In the genomic region with DNA sequence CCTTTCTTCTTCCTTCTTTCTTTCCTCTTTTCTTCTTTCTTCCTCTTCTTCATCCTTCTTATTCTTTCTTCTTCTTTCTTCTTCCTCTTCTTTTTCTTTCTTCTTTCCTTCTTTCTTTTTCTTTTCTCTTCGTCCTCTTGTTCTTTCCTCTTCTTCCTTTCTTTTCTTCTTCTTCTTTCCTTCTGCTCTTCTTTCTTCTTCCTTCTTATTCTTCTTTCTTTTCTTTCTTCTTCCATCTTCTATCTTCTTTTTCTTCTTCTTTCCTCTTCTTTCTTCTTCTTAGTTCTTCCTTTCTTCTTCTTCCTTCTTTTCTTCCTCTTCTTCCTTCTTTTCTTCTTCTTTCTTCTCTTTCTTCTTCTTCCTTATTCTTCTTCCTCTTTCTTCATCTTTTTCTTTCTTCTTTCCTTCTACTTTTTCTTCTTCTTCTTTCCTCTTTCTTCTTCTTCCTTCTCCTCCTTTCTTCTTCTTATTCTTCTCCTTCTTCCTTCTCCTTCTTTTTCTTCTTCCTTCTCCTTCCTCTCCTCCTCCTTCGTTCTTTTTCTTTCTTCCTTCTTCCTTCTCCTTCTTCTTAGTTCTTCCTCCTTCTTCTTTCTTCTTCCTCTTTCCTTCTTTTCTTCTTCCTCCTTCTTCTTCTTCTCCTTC, we compare ENCODE assay signal across 35 cellular contexts. TPM values are rescaled to one million over a fixed set of nuclear protein-coding genes. Genes with fewer than 3 reads are reported as not detected.
DNase-seq lines count a peak whose midpoint lies in the region; ATAC-seq, FAIRE-seq and TF ChIP-seq lines count a peak whose summit lies in the region.
"Had no signal": no experiment of that assay in that cellular context is flagged by ENCODE, and none has a peak within 500 bp of the region (broad histone marks: within the 10 kb centered on the region; RNA-seq: fewer than 3 reads in every experiment).

No MANE protein-coding gene starts in this region.

- H3K79me1 ChIP-seq in mesenchymal stem cell (replicated peaks; ENCODE audit: low read length, poor library complexity, severe bottlenecking): no peaks in the 10 kb centered on the region

- no peak overlapping the region for H2AK5ac ChIP-seq in mesenchymal stem cell (ENCODE audit: low read length, severe bottlenecking)

- no peak overlapping the region for H3K4me3 Mint-ChIP-seq in activated CD4-positive, alpha-beta T cell treated with anti-CD3 and anti-CD28 coated beads, Interleukin-2, amount 10 ng/mL, durations not matched to agents 24 days and 14 days
- no peak overlapping the region for H3K4me3 Mint-ChIP-seq in CD4-positive, alpha-beta memory T cell
- no peak overlapping the region for H3K4me3 Mint-ChIP-seq in activated CD8-positive, alpha-beta T cell treated with anti-CD3 and anti-CD28 coated beads, Interleukin-2, amount 10 ng/mL, durations not matched to agents 7 days and 5 days
- H3K4me3 Mint-ChIP-seq in naive thymus-derived CD4-positive, alpha-beta T cell: no peak overlapping the region
- H3K4me3 Mint-ChIP-seq: nephron had no signal

- H2BK12ac ChIP-seq in mesenchymal stem cell (ENCODE audit: low read length in 2 of 2): no peak overlapping the region

- H2BK15ac ChIP-seq in mesenchymal stem cell (ENCODE audit: low read depth, poor library complexity, severe bottlenecking): no peak overlapping the region

- intact Hi-C loops in activated CD4-positive, alpha-beta T cell treated with anti-CD3 and anti-CD28 coated beads, Interleukin-2, amount 10 ng/mL, durations not matched to agents 24 days and 14 days (cut with micrococcal nuclease): no loop called here
- intact Hi-C loops in CD4-positive, alpha-beta memory T cell (cut with micrococcal nuclease): no loop called here
- intact Hi-C loops in naive thymus-derived CD4-positive, alpha-beta T cell (cut with micrococcal nuclease): no loop called here
- intact Hi-C loops in pancreas (cut with DNase I): no loop called here

- no peak overlapping the region for H3K4ac ChIP-seq in mesenchymal stem cell (ENCODE audit: low read depth in 1 of 2, low read length in 2 of 2)

- peaks cover 6% of the 10 kb centered on the region for H3K36me3 ChIP-seq in CD4-positive, alpha-beta memory T cell (ENCODE audit: insufficient read depth, low read length)
- H3K36me3 ChIP-seq in naive thymus-derived CD4-positive, alpha-beta T cell (ENCODE audit: control insufficient read depth in 2 of 3, insufficient read depth in 3 of 3, low read length in 3 of 3): peaks cover 0 to 15% (median 0%) of the 10 kb centered on the region in 3 experiments
- H3K36me3 ChIP-seq in pancreas (peaks cover 0 to 3% (median 0%) of the 10 kb centered on the region in 3 donors), mesenchymal stem cell (ENCODE audit: control insufficient read depth in 1 of 2, insufficient read depth in 2 of 2, low read depth in 1 of 2, low read length in 2 of 2) (peaks cover 17 to 18% of the 10 kb centered on the region in 2 experiments)
- H3K36me3 ChIP-seq: ovary had no signal

- H3K9me3 ChIP-seq in CD4-positive, alpha-beta memory T cell (ENCODE audit: control insufficient read depth in 1 of 2, low read length in 2 of 2): no peaks in the 10 kb centered on the region
- no peaks in the 10 kb centered on the region for H3K9me3 ChIP-seq in naive thymus-derived CD4-positive, alpha-beta T cell (ENCODE audit: control insufficient read depth in 2 of 3, low read length in 3 of 3)
- H3K9me3 ChIP-seq in pancreas: no peaks in the 10 kb centered on the region
- no peaks in the 10 kb centered on the region for H3K9me3 ChIP-seq in mesenchymal stem cell (ENCODE audit: control insufficient read depth, low read length)
- H3K9me3 ChIP-seq: adrenal gland, ovary, Peyer's patch, testis had no signal

- no peak overlapping the region for H4K8ac ChIP-seq in mesenchymal stem cell (ENCODE audit: low read length)

- CTCF ChIA-PET in CD4-positive, alpha-beta memory T cell (lab: Charles Lee; ENCODE audit: partially characterized antibody): no interaction called here
- CTCF ChIA-PET in activated CD8-positive, alpha-beta T cell treated with anti-CD3 and anti-CD28 coated beads, Interleukin-2, amount 10 ng/mL, durations not matched to agents 7 days and 5 days (lab: Charles Lee): no interaction called here
- CTCF ChIA-PET in naive thymus-derived CD4-positive, alpha-beta T cell (lab: Charles Lee): no interaction called here

- POLR2A ChIA-PET in CD4-positive, alpha-beta memory T cell (lab: Charles Lee; ENCODE audit: partially characterized antibody): no interaction called here
- POLR2A ChIA-PET in activated CD8-positive, alpha-beta T cell treated with anti-CD3 and anti-CD28 coated beads, Interleukin-2, amount 10 ng/mL, durations not matched to agents 7 days and 5 days (lab: Charles Lee): no interaction called here
- POLR2A ChIA-PET in naive thymus-derived CD4-positive, alpha-beta T cell (lab: Charles Lee): no interaction called here

- no peak overlapping the region for H3K4me3 ChIP-seq in CD4-positive, alpha-beta memory T cell (ENCODE audit: low read length in 2 of 2)
- no peak overlapping the region for H3K4me3 ChIP-seq in naive thymus-derived CD4-positive, alpha-beta T cell (ENCODE audit: low read length)
- H3K4me3 ChIP-seq in pancreas (no peak overlapping the region), mesenchymal stem cell (ENCODE audit: insufficient read depth in 1 of 2, low read depth in 1 of 2, low read length in 2 of 2) (no peak overlapping the region)
- H3K4me3 ChIP-seq: adrenal gland, GM12878, ovary, Peyer's patch, testis had no signal

- H3K18ac ChIP-seq in mesenchymal stem cell (ENCODE audit: low read depth in 1 of 2, low read length in 2 of 2): no peak overlapping the region

- H3K23ac ChIP-seq in mesenchymal stem cell (ENCODE audit: low read length in 2 of 2): no peak overlapping the region

- H3K36me3 Mint-ChIP-seq in activated CD4-positive, alpha-beta T cell treated with anti-CD3 and anti-CD28 coated beads, Interleukin-2, amount 10 ng/mL, durations not matched to agents 24 days and 14 days (ENCODE audit: low read depth): peaks cover 11% of the 10 kb centered on the region
- peaks cover 5 to 11% of the 10 kb centered on the region in 2 donors for H3K36me3 Mint-ChIP-seq in CD4-positive, alpha-beta memory T cell
- peaks cover 7% of the 10 kb centered on the region for H3K36me3 Mint-ChIP-seq in activated CD8-positive, alpha-beta T cell treated with anti-CD3 and anti-CD28 coated beads, Interleukin-2, amount 10 ng/mL, durations not matched to agents 7 days and 5 days (ENCODE audit: low read depth)
- H3K36me3 Mint-ChIP-seq in naive thymus-derived CD4-positive, alpha-beta T cell: peaks cover 0 to 14% (median 4%) of the 10 kb centered on the region in 5 donors

- TF ChIP-seq CTCF in pancreas (IDR thresholded peaks at IDR 0.05): no peak

- no peak for ATAC-seq in activated CD8-positive, alpha-beta T cell treated with anti-CD3 and anti-CD28 coated beads, Interleukin-2, amount 10 ng/mL, durations not matched to agents 7 days and 5 days
- ATAC-seq in naive thymus-derived CD4-positive, alpha-beta T cell: no peak
- ATAC-seq in pancreas: no peak
- no peak for ATAC-seq in HG03095 (IDR thresholded peaks at IDR 0.05; ENCODE audit: unreplicated experiment)
- ATAC-seq: esophagus mucosa, left ventricle myocardium superior had no signal

- FAIRE-seq in pancreas (lab: Jason Lieb, UNC): no peak
- FAIRE-seq: GM12878, GM19239, HTR-8/SVneo, keratinocyte had no signal

- no peaks in the 10 kb centered on the region for H3K9me3 Mint-ChIP-seq in activated CD4-positive, alpha-beta T cell treated with anti-CD3 and anti-CD28 coated beads, Interleukin-2, amount 10 ng/mL, durations not matched to agents 24 days and 14 days
- peaks cover 0 to 1% (median 0%) of the 10 kb centered on the region in 8 donors for H3K9me3 Mint-ChIP-seq in CD4-positive, alpha-beta memory T cell
- H3K9me3 Mint-ChIP-seq in activated CD8-positive, alpha-beta T cell treated with anti-CD3 and anti-CD28 coated beads, Interleukin-2, amount 10 ng/mL, durations not matched to agents 7 days and 5 days (ENCODE audit: insufficient read depth): no peaks in the 10 kb centered on the region
- H3K9me3 Mint-ChIP-seq in naive thymus-derived CD4-positive, alpha-beta T cell: peaks cover 0 to 6% (median 0%) of the 10 kb centered on the region in 11 donors

- H4K91ac ChIP-seq in mesenchymal stem cell (ENCODE audit: low read length): no peak overlapping the region

- H3K27ac Mint-ChIP-seq in activated CD4-positive, alpha-beta T cell treated with anti-CD3 and anti-CD28 coated beads, Interleukin-2, amount 10 ng/mL, durations not matched to agents 24 days and 14 days: peak overlapping the region; percentile 10
- peak overlapping the region in 4 of 7 donors; percentile 38 to 74 (median 61) for H3K27ac Mint-ChIP-seq in CD4-positive, alpha-beta memory T cell
- peak overlapping the region; percentile 42 for H3K27ac Mint-ChIP-seq in activated CD8-positive, alpha-beta T cell treated with anti-CD3 and anti-CD28 coated beads, Interleukin-2, amount 10 ng/mL, durations not matched to agents 7 days and 5 days
- H3K27ac Mint-ChIP-seq in naive thymus-derived CD4-positive, alpha-beta T cell: peak overlapping the region in 7 of 9 donors; percentile 51 to 78 (median 62)
- H3K27ac Mint-ChIP-seq: nephron had no signal

- H3K9ac ChIP-seq in mesenchymal stem cell (ENCODE audit: low read length): no peak overlapping the region

- DNase-seq in activated CD4-positive, alpha-beta T cell treated with anti-CD3 and anti-CD28 coated beads, Interleukin-2, amount 10 ng/mL, durations not matched to agents 24 days and 14 days: no peak
- DNase-seq in activated CD4-positive, alpha-beta T cell treated with anti-CD3 and anti-CD28 coated beads, Interleukin-2, amount 50 U/mL, for 1 hour: no peak
- no peak for DNase-seq in CD4-positive, alpha-beta memory T cell
- DNase-seq in activated CD8-positive, alpha-beta T cell treated with anti-CD3 and anti-CD28 coated beads, Interleukin-2, amount 10 ng/mL, durations not matched to agents 7 days and 5 days: no peak
- DNase-seq in naive thymus-derived CD4-positive, alpha-beta T cell: no peak
- DNase-seq in pancreas (no peak), mesenchymal stem cell (no peak)
- DNase-seq: activated CD8-positive, alpha-beta memory T cell treated with anti-CD3 and anti-CD28 coated beads for 24 hours; activated gamma-delta T cell; adrenal gland; central memory CD4-positive, alpha-beta T cell; dermis blood vessel endothelial cell; EL; GOT3; head of caudate nucleus; KG1; left ventricle myocardium superior; midbrain; NCI-H1092 treated with DMSO at 0.1 percent for 48 hours; NCI-H1694 treated with DMSO at 0.1 percent for 48 hours; NCI-H446; NCI-H748 treated with DMSO at 0.1 percent for 48 hours; ovary; Peyer's patch; retina; SHP77; stimulated activated naive CD4-positive, alpha-beta T cell treated with Interleukin-2 at 50 U/mL for 16 hours; testis had no signal

- 89 to 93% methylated on average over 2 of the region's 2 CpGs for WGBS in pancreas, 2 donors
- WGBS in mesenchymal stem cell: 95% methylated on average over 2 of the region's 2 CpGs

- H3K14ac ChIP-seq in mesenchymal stem cell (ENCODE audit: low read length in 2 of 2): no peak overlapping the region

- peaks cover 3% of the 10 kb centered on the region for H3K4me1 Mint-ChIP-seq in activated CD4-positive, alpha-beta T cell treated with anti-CD3 and anti-CD28 coated beads, Interleukin-2, amount 10 ng/mL, durations not matched to agents 24 days and 14 days
- peaks cover 0 to 17% (median 4%) of the 10 kb centered on the region in 4 donors for H3K4me1 Mint-ChIP-seq in CD4-positive, alpha-beta memory T cell
- H3K4me1 Mint-ChIP-seq in activated CD8-positive, alpha-beta T cell treated with anti-CD3 and anti-CD28 coated beads, Interleukin-2, amount 10 ng/mL, durations not matched to agents 7 days and 5 days (ENCODE audit: low read depth): no peaks in the 10 kb centered on the region
- H3K4me1 Mint-ChIP-seq in naive thymus-derived CD4-positive, alpha-beta T cell: peaks cover 0 to 42% (median 38%) of the 10 kb centered on the region in 7 donors
- H3K4me1 Mint-ChIP-seq: nephron had no signal

- no peaks in the 10 kb centered on the region for H3K4me1 ChIP-seq in CD4-positive, alpha-beta memory T cell (ENCODE audit: insufficient read depth, low read length)
- no peaks in the 10 kb centered on the region for H3K4me1 ChIP-seq in naive thymus-derived CD4-positive, alpha-beta T cell (ENCODE audit: control insufficient read depth in 2 of 2, insufficient read depth in 2 of 2, low read length in 2 of 2)
- H3K4me1 ChIP-seq in pancreas (no peaks in the 10 kb centered on the region), mesenchymal stem cell (ENCODE audit: control insufficient read depth, insufficient read depth, low read depth, low read length) (no peaks in the 10 kb centered on the region)
- H3K4me1 ChIP-seq: adrenal gland, Peyer's patch, testis had no signal

- no peak overlapping the region for H2BK5ac ChIP-seq in mesenchymal stem cell (ENCODE audit: low read depth, low read length, poor library complexity, severe bottlenecking)

- H3K4me2 ChIP-seq in mesenchymal stem cell (ENCODE audit: low read length, poor library complexity, severe bottlenecking): no peak overlapping the region

- no peaks in the 10 kb centered on the region for H3K27me3 Mint-ChIP-seq in activated CD4-positive, alpha-beta T cell treated with anti-CD3 and anti-CD28 coated beads, Interleukin-2, amount 10 ng/mL, durations not matched to agents 24 days and 14 days
- H3K27me3 Mint-ChIP-seq in CD4-positive, alpha-beta memory T cell: no peaks in the 10 kb centered on the region
- H3K27me3 Mint-ChIP-seq in activated CD8-positive, alpha-beta T cell treated with anti-CD3 and anti-CD28 coated beads, Interleukin-2, amount 10 ng/mL, durations not matched to agents 7 days and 5 days (ENCODE audit: low read depth): no peaks in the 10 kb centered on the region
- no peaks in the 10 kb centered on the region for H3K27me3 Mint-ChIP-seq in naive thymus-derived CD4-positive, alpha-beta T cell

- H3K27me3 ChIP-seq in CD4-positive, alpha-beta memory T cell (ENCODE audit: insufficient read depth, low read length): no peaks in the 10 kb centered on the region
- H3K27me3 ChIP-seq in naive thymus-derived CD4-positive, alpha-beta T cell (ENCODE audit: control insufficient read depth in 2 of 2, insufficient read depth in 2 of 2, low read length in 2 of 2): no peaks in the 10 kb centered on the region
- H3K27me3 ChIP-seq in pancreas (no peaks in the 10 kb centered on the region), mesenchymal stem cell (ENCODE audit: control insufficient read depth in 1 of 2, insufficient read depth in 1 of 2, low read length in 2 of 2) (no peaks in the 10 kb centered on the region)
- H3K27me3 ChIP-seq: adrenal gland, ovary, Peyer's patch, testis had no signal

- H2BK120ac ChIP-seq in mesenchymal stem cell (ENCODE audit: low read depth, low read length): no peak overlapping the region

- H2AFZ ChIP-seq in mesenchymal stem cell (ENCODE audit: low read depth, low read length): no peak overlapping the region

- H3K27ac ChIP-seq in CD4-positive, alpha-beta memory T cell (ENCODE audit: low read depth, low read length): no peak overlapping the region
- H3K27ac ChIP-seq in naive thymus-derived CD4-positive, alpha-beta T cell (ENCODE audit: low read depth, low read length): no peak overlapping the region
- H3K27ac ChIP-seq in pancreas (no peak overlapping the region), mesenchymal stem cell (ENCODE audit: low read length, poor library complexity, severe bottlenecking) (no peak overlapping the region)
- H3K27ac ChIP-seq: adrenal gland, ovary, Peyer's patch, testis had no signal

RNA-seq across cellular contexts. Expression of a gene that starts 37.8 kb away (rescaled TPM):
- total RNA-seq in activated CD4-positive, alpha-beta T cell treated with anti-CD3 and anti-CD28 coated beads, Interleukin-2, amount 10 ng/mL, durations not matched to agents 24 days and 14 days: 70.4 and 76.2 TPM in 2 replicates
- 10 to 100 TPM; 57.2 to 61.1 TPM for total RNA-seq in CD4-positive, alpha-beta memory T cell
- 100 to 1,000 TPM; 128 to 179 TPM for polyA plus RNA-seq in CD4-positive, alpha-beta memory T cell
- 10 to 100 TPM; 53.8 to 55.1 TPM for total RNA-seq in activated CD8-positive, alpha-beta T cell treated with anti-CD3 and anti-CD28 coated beads, Interleukin-2, amount 10 ng/mL, durations not matched to agents 7 days and 5 days
- total RNA-seq in naive thymus-derived CD4-positive, alpha-beta T cell: 10 to 100 TPM; 42.5 to 72.3 (median 60.0) TPM
- 100 to 1,000 TPM; 123 to 140 TPM for polyA plus RNA-seq in naive thymus-derived CD4-positive, alpha-beta T cell
- total RNA-seq in pancreas: 10 to 100 TPM; 26.3 to 40.2 (median 29.5) TPM
- 10 to 100 TPM; 21.1 to 39.1 TPM for polyA plus RNA-seq in pancreas
- 90.9 TPM for polyA plus RNA-seq in mesenchymal stem cell (2013, experiment 1 of 2)
- 91.6 TPM for polyA plus RNA-seq in mesenchymal stem cell (2013, experiment 2 of 2)

RNA-seq across cellular contexts. Expression of a gene that starts 40.2 kb away (rescaled TPM):
- total RNA-seq in activated CD4-positive, alpha-beta T cell treated with anti-CD3 and anti-CD28 coated beads, Interleukin-2, amount 10 ng/mL, durations not matched to agents 24 days and 14 days: 1.4 and 1.8 TPM in 2 replicates
- total RNA-seq in CD4-positive, alpha-beta memory T cell: 1 to 10 TPM; 4.5 to 5.9 TPM
- polyA plus RNA-seq in CD4-positive, alpha-beta memory T cell: 1 to 10 TPM in 1 of 2 donors, under 1 TPM in 1; 0.16 to 1.7 TPM
- 1 to 10 TPM; 9.1 to 9.5 TPM for total RNA-seq in activated CD8-positive, alpha-beta T cell treated with anti-CD3 and anti-CD28 coated beads, Interleukin-2, amount 10 ng/mL, durations not matched to agents 7 days and 5 days
- 1 to 10 TPM; 3.3 to 9.3 (median 4.0) TPM for total RNA-seq in naive thymus-derived CD4-positive, alpha-beta T cell
- polyA plus RNA-seq in naive thymus-derived CD4-positive, alpha-beta T cell: 1 to 10 TPM in 1 of 2 donors, under 1 TPM in 1; 0.20 to 2.0 TPM
- 1 to 10 TPM; 2.0 to 4.9 (median 3.8) TPM for total RNA-seq in pancreas
- 1 to 10 TPM; 2.2 to 4.6 TPM for polyA plus RNA-seq in pancreas
- polyA plus RNA-seq in mesenchymal stem cell (2013, experiment 1 of 2): 2.1 TPM
- 2.1 TPM for polyA plus RNA-seq in mesenchymal stem cell (2013, experiment 2 of 2)

Comparison
In these comparisons a context has a peak if more than half of its experiments do, and no peak if none do; other contexts are left out.
1. H3K27ac Mint-ChIP-seq: peak in every context shown above with its lines; median percentile 62 in naive thymus-derived CD4-positive, alpha-beta T cell; 61 in CD4-positive, alpha-beta memory T cell; 42 in activated CD8-positive, alpha-beta T cell treated with anti-CD3 and anti-CD28 coated beads, Interleukin-2, amount 10 ng/mL, durations not matched to agents 7 days and 5 days; 10 in activated CD4-positive, alpha-beta T cell treated with anti-CD3 and anti-CD28 coated beads, Interleukin-2, amount 10 ng/mL, durations not matched to agents 24 days and 14 days.